Comparison of ENCODE assay signal across 1 cellular context in the genomic region with DNA sequence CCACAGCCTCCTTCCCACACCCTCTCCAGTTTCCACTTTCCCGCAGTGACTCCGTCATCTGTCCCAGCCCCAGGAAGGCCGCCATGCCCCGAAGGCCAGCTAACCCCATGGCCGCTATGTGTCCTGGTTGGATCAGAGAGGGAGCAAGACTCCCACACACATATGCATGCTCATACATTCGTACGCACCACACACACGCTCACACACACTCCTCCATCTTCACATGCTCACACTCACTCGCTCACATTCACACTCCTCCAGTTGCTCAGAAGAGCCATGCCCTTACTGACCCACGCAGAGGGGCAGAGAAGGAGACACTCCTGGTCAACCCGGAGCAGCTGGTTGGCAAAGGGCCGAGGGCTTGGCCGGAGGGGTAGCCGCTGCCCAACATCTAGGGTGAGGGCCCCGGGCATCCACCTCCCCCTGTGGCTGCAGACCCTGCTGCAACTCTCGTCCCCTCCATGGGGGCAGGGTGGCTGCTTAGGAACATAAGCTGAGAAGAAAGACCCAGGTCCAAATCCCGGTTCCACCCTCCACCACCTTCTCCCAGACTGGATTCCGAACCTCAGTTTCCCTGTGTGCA.
TF ChIP-seq lines count a peak whose summit lies in the region.

No MANE protein-coding gene starts in this region.

TF ChIP-seq in IMR-90, 13 proteins besides CTCF, POLR2A, EP300 and RAD21:
- TF ChIP-seq, protein P1, sequence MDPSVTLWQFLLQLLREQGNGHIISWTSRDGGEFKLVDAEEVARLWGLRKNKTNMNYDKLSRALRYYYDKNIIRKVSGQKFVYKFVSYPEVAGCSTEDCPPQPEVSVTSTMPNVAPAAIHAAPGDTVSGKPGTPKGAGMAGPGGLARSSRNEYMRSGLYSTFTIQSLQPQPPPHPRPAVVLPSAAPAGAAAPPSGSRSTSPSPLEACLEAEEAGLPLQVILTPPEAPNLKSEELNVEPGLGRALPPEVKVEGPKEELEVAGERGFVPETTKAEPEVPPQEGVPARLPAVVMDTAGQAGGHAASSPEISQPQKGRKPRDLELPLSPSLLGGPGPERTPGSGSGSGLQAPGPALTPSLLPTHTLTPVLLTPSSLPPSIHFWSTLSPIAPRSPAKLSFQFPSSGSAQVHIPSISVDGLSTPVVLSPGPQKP (IDR thresholded peaks at IDR 0.05; ENCODE audit: borderline replicate concordance, low read depth, low read length): no peak
- TF ChIP-seq CHD1 (IDR thresholded peaks at IDR 0.05; ENCODE audit: low read depth, low read length): no peak
- TF ChIP-seq FOS (IDR thresholded peaks at IDR 0.05; ENCODE audit: low read depth, low read length): no peak
- no peak for TF ChIP-seq MAZ (IDR thresholded peaks at IDR 0.05; ENCODE audit: borderline replicate concordance, low read depth, low read length)
- TF ChIP-seq SMC3 (IDR thresholded peaks at IDR 0.05; ENCODE audit: low read depth, low read length): no peak
- TF ChIP-seq RFX5 (IDR thresholded peaks at IDR 0.05; ENCODE audit: low read depth, low read length): no peak
- TF ChIP-seq BHLHE40 (IDR thresholded peaks at IDR 0.05; ENCODE audit: low read depth, low read length): no peak
- no peak for TF ChIP-seq RCOR1 (IDR thresholded peaks at IDR 0.05; ENCODE audit: insufficient replicate concordance, low read length)
- no peak for TF ChIP-seq MAFK (IDR thresholded peaks at IDR 0.05; ENCODE audit: low read depth, low read length)
